ENCODE assay signal across 2 cellular contexts in genomic region chr1:66258404-66259105, GRCh38.
TF ChIP-seq lines count a peak whose summit lies in the region.

No MANE protein-coding gene starts in this region.

TF ChIP-seq in HEK293T, 16 proteins besides CTCF, POLR2A, EP300 and RAD21 (continued from another document):
- TF ChIP-seq PKNOX1 (IDR thresholded peaks at IDR 0.05): 0 out of 2 replicates have a peak, but pooled peaks have one; percentile 9

TF ChIP-seq in IMR-90, 13 proteins besides CTCF, POLR2A, EP300 and RAD21 (continued from another document):
- TF ChIP-seq ELK1 (IDR thresholded peaks at IDR 0.05; ENCODE audit: borderline replicate concordance, low read depth, low read length) (no peak), MAFK (IDR thresholded peaks at IDR 0.05; ENCODE audit: low read depth, low read length) (no peak), RFX5 (IDR thresholded peaks at IDR 0.05; ENCODE audit: low read depth, low read length) (no peak), RCOR1 (IDR thresholded peaks at IDR 0.05; ENCODE audit: insufficient replicate concordance, low read length) (no peak), CEBPB (IDR thresholded peaks at IDR 0.05; ENCODE audit: low read depth, low read length) (no peak), CHD1 (IDR thresholded peaks at IDR 0.05; ENCODE audit: low read depth, low read length) (no peak), NFE2L2 (IDR thresholded peaks at IDR 0.05; ENCODE audit: low read depth, low read length) (no peak), BHLHE40 (IDR thresholded peaks at IDR 0.05; ENCODE audit: low read depth, low read length) (no peak), MXI1 (IDR thresholded peaks at IDR 0.05; ENCODE audit: borderline replicate concordance, low read depth, low read length) (no peak)
